ENCODE assay signal across 11 cellular contexts in genomic region chr1:8407652-8408051, GRCh38.
DNase-seq lines count a peak whose midpoint lies in the region; ATAC-seq, FAIRE-seq and TF ChIP-seq lines count a peak whose summit lies in the region.
"Had no signal": no experiment of that assay in that cellular context is flagged by ENCODE, and none has a peak within 500 bp of the region (broad histone marks: within the 10 kb centered on the region; RNA-seq: fewer than 3 reads in every experiment).

No MANE protein-coding gene starts in this region.

- ATAC-seq in Panc1 (no peak), pancreas (no peak), esophagus mucosa (no peak)
- no peak for ATAC-seq in activated CD4-positive, CD25-positive, alpha-beta regulatory T cell treated with anti-CD3 and anti-CD28 coated beads, Interleukin-2, amount 50 U/mL, for 24 hours

- H3K9me3 ChIP-seq in Panc1 (ENCODE audit: control insufficient read depth, insufficient read depth, low read depth, low read length): no peaks in the 10 kb centered on the region
- H3K9me3 ChIP-seq in esophagus (ENCODE audit: control insufficient read depth in 2 of 2, insufficient read depth in 1 of 2, low read depth in 1 of 2, low read length in 1 of 2): no peaks in the 10 kb centered on the region
- H3K9me3 ChIP-seq in pancreas: no peaks in the 10 kb centered on the region
- H3K9me3 ChIP-seq: BLaER1 treated with 17β-estradiol and CSF1 and Interleukin-3, amounts not matched to agents 10 nM and 100 nM had no signal

- POLR2A ChIA-PET in Panc1 (lab: Charles Lee): interaction anchor here (0.6 to 0.7 kb wide), 2 partner anchors 12 to 47 kb away, joined by 3 to 4 read pairs; no protein-coding TSS in a partner anchor

- FAIRE-seq in pancreas (lab: Jason Lieb, UNC): no peak

- DNase-seq in Panc1 (ENCODE audit: low read depth, low spot score) (no peak), pancreas (no peak)
- no peak for DNase-seq in activated CD4-positive, CD25-positive, alpha-beta regulatory T cell treated with anti-CD3 and anti-CD28 coated beads, Interleukin-2, amount 50 U/mL, for 72 hours
- no peak for DNase-seq in activated CD4-positive, alpha-beta T cell treated with anti-CD3 and anti-CD28 coated beads for 48 hours
- DNase-seq: NCI-H146; stimulated activated CD4-positive, alpha-beta T cell treated with anti-CD3 and anti-CD28 coated beads, Interleukin-4, amount 100 ng/mL, for 4 hours had no signal

- no TSS peak for BruUV-seq in Panc1 (replicated peaks; lab: Mats Ljungman, UMichigan)

- WGBS in esophagus, 2 donors: 47 to 60% methylated on average over 5 of the region's 5 CpGs
- 32 to 38% methylated on average over 5 of the region's 5 CpGs for WGBS in pancreas, 2 donors

- H3K27me3 ChIP-seq in Panc1 (ENCODE audit: control insufficient read depth, insufficient read depth, low read length) (no peaks in the 10 kb centered on the region), esophagus (ENCODE audit: control insufficient read depth in 1 of 2, insufficient read depth in 2 of 2, low read length in 2 of 2) (no peaks in the 10 kb centered on the region), pancreas (no peaks in the 10 kb centered on the region)
- H3K27me3 ChIP-seq: BLaER1 treated with 17β-estradiol and CSF1 and Interleukin-3, amounts not matched to agents 10 nM and 100 nM had no signal

- H3K4me3 ChIP-seq in Panc1 (ENCODE audit: low read depth in 2 of 2, low read length in 2 of 2) (no peak overlapping the region), esophagus (ENCODE audit: low read depth in 1 of 2, low read length in 2 of 2) (no peak overlapping the region), pancreas (no peak overlapping the region)
- H3K4me3 ChIP-seq: BLaER1 treated with 17β-estradiol and CSF1 and Interleukin-3, amounts not matched to agents 10 nM and 100 nM had no signal

- intact Hi-C loops in Panc1 (cut with micrococcal nuclease; ENCODE audit: unreplicated experiment) (no loop called here), pancreas (cut with DNase I) (no loop called here)

- in situ Hi-C loops in Panc1 (cut with HindIII; ENCODE audit: low pct_unique_long_range_greater_than_20kb, low sequenced_read_pairs): no loop called here

- CTCF ChIA-PET in Panc1 (lab: Charles Lee): no interaction called here

- TF ChIP-seq CTCF in 22Rv1 (IDR thresholded peaks at IDR 0.05): no peak
- no peak for TF ChIP-seq CTCF in Panc1 (IDR thresholded peaks at IDR 0.05)
- no peak for TF ChIP-seq CTCF in pancreas (IDR thresholded peaks at IDR 0.05)

- H3K4me1 ChIP-seq in Panc1 (ENCODE audit: control insufficient read depth, insufficient read depth, low read length): peaks cover 59% of the 10 kb centered on the region
- H3K4me1 ChIP-seq in esophagus (ENCODE audit: control insufficient read depth in 2 of 2, insufficient read depth in 2 of 2, low read length in 1 of 2): peaks cover 4% of the 10 kb centered on the region in 2 donors
- H3K4me1 ChIP-seq in pancreas: peaks cover 45 to 57% (median 54%) of the 10 kb centered on the region in 3 donors

- H3K27ac ChIP-seq in 22Rv1 (peak overlapping the region; percentile 30), Panc1 (ENCODE audit: low read length) (peak overlapping the region; percentile 99), esophagus (ENCODE audit: low read depth in 2 of 2, low read length in 1 of 2) (peak overlapping the region; percentile 52 to 69), pancreas (peak overlapping the region; percentile 40 to 85 (median 72))
- H3K27ac ChIP-seq: BLaER1 treated with 17β-estradiol and CSF1 and Interleukin-3, amounts not matched to agents 10 nM and 100 nM had no signal

- H3K36me3 ChIP-seq in Panc1 (ENCODE audit: control insufficient read depth, insufficient read depth, low read length): peaks cover 14% of the 10 kb centered on the region
- H3K36me3 ChIP-seq in esophagus (ENCODE audit: control insufficient read depth in 2 of 2, insufficient read depth in 2 of 2, low read length in 1 of 2): no peaks in the 10 kb centered on the region
- no peaks in the 10 kb centered on the region for H3K36me3 ChIP-seq in pancreas

Comparison
In these comparisons a context has a peak if more than half of its experiments do, and no peak if none do; other contexts are left out.
1. H3K27ac ChIP-seq: peak in every context shown above with its lines; median percentile 99 in Panc1; 72 in pancreas; 60 in esophagus; 30 in 22Rv1.